12 cellular contexts compared by ENCODE assay signal in genomic region chr16:23534868-23535860, GRCh38.
"Had no signal": no experiment of that assay in that cellular context is flagged by ENCODE, and none has a peak within 500 bp of the region (broad histone marks: within the 10 kb centered on the region; RNA-seq: fewer than 3 reads in every experiment).

No MANE protein-coding gene starts in this region.

- H3K27ac ChIP-seq: esophagus muscularis mucosa, thoracic aorta had no signal

- DNase-seq: activated B cell treated with CpG ODN at 0.5 μM for 24 hours; activated CD4-positive, alpha-beta T cell treated with anti-CD3 and anti-CD28 coated beads, Interleukin-2, amount 10 ng/mL, durations not matched to agents 7 days and 5 days; activated CD8-positive, alpha-beta memory T cell treated with anti-CD3 and anti-CD28 coated beads, Interleukin-2, amount 50 U/mL, for 48 hours; activated gamma-delta T cell treated with Interleukin-2 at 50 U/mL for 16 hours; activated naive CD8-positive, alpha-beta T cell treated with anti-CD3 and anti-CD28 coated beads for 36 hours; activated T-cell treated with anti-CD3 and anti-CD28 coated beads, Interleukin-2, amount 50 U/mL, for 72 hours; endodermal cell; stimulated activated CD4-positive, alpha-beta T cell treated with anti-CD3 and anti-CD28 coated beads, Interleukin-12 subunit alpha, Interleukin-12 subunit beta, amount 100 ng/mL, for 4 hours; stimulated activated CD4-positive, alpha-beta T cell treated with anti-CD3 and anti-CD28 coated beads, Interleukin-2, amount 100 ng/mL, for 24 hours; SW 1271 had no signal

- ATAC-seq: activated T-cell treated with anti-CD3 and anti-CD28 coated beads, Interleukin-2, amount 50 U/mL, for 72 hours had no signal
